ENCODE assay signal across 11 cellular contexts in genomic region chr20:25686081-25687077, GRCh38. TPM values are rescaled to one million over a fixed set of nuclear protein-coding genes. Genes with fewer than 3 reads are reported as not detected.
DNase-seq lines count a peak whose midpoint lies in the region; ATAC-seq lines count a peak whose summit lies in the region.
"Had no signal": no experiment of that assay in that cellular context is flagged by ENCODE, and none has a peak within 500 bp of the region (broad histone marks: within the 10 kb centered on the region; RNA-seq: fewer than 3 reads in every experiment).

No MANE protein-coding gene starts in this region.

- peak; percentile 78 for DNase-seq in NCI-H1694 treated with DMSO at 0.1 percent for 48 hours (lab: John Stamatoyannopoulos, UW)
- peak; percentile 86 for DNase-seq in myocyte (ENCODE audit: low read depth)
- DNase-seq in islet precursor cell, result no peak
- DNase-seq in activated effector memory CD4-positive, alpha-beta T cell treated with anti-CD3 and anti-CD28 coated beads, Interleukin-2, amount 50 U/mL, for 16 hours, result no peak
- DNase-seq in NCI-H226, result no peak
- DNase-seq: activated gamma-delta T cell, T-helper 1 cell, testis had no signal

- ATAC-seq in GM19328 (IDR thresholded peaks at IDR 0.05; ENCODE audit: unreplicated experiment) (peak; percentile 29), HG02798 (IDR thresholded peaks at IDR 0.05; ENCODE audit: poor library complexity, unreplicated experiment) (peak; percentile 25), HG02970 (IDR thresholded peaks at IDR 0.05; ENCODE audit: low FRiP score, unreplicated experiment) (no peak)

RNA-seq across cellular contexts. Expression of gene ZNF337, which starts 10.3 kb away (rescaled TPM):
- 15.1 and 15.7 TPM in 2 replicates for total RNA-seq in myocyte
- 9.2 TPM for polyA plus RNA-seq in myocyte (2012)

Comparison
In these comparisons a context has a peak if more than half of its experiments do, and no peak if none do; other contexts are left out.
1. DNase-seq: peak in NCI-H1694 treated with DMSO at 0.1 percent for 48 hours (single experiment) and myocyte (single experiment); none in islet precursor cell (single experiment), activated effector memory CD4-positive, alpha-beta T cell treated with anti-CD3 and anti-CD28 coated beads, Interleukin-2, amount 50 U/mL, for 16 hours (single experiment) and NCI-H226 (single experiment).